In genomic region chr2:170022692-170023091, GRCh38 we compare ENCODE assay signal across 13 cellular contexts.
DNase-seq lines count a peak whose midpoint lies in the region; ATAC-seq lines count a peak whose summit lies in the region.
"Had no signal": no experiment of that assay in that cellular context is flagged by ENCODE, and none has a peak within 500 bp of the region (broad histone marks: within the 10 kb centered on the region; RNA-seq: fewer than 3 reads in every experiment).

No MANE protein-coding gene starts in this region.

- no peak overlapping the region for H4K8ac ChIP-seq in mesenchymal stem cell (ENCODE audit: low read length)

- H3K9me3 ChIP-seq in mesenchymal stem cell (ENCODE audit: control insufficient read depth, low read length): no peaks in the 10 kb centered on the region

- H3K23ac ChIP-seq in mesenchymal stem cell (ENCODE audit: low read length in 2 of 2): no peak overlapping the region

- H3K9ac ChIP-seq in mesenchymal stem cell (ENCODE audit: low read length): no peak overlapping the region

- H3K14ac ChIP-seq in mesenchymal stem cell (ENCODE audit: low read length in 2 of 2): no peak overlapping the region

- no peak overlapping the region for H2BK15ac ChIP-seq in mesenchymal stem cell (ENCODE audit: low read depth, poor library complexity, severe bottlenecking)

- no peaks in the 10 kb centered on the region for H3K36me3 ChIP-seq in mesenchymal stem cell (ENCODE audit: control insufficient read depth in 1 of 2, insufficient read depth in 2 of 2, low read depth in 1 of 2, low read length in 2 of 2)

- H3K4ac ChIP-seq in mesenchymal stem cell (ENCODE audit: low read depth in 1 of 2, low read length in 2 of 2): no peak overlapping the region

- no peak overlapping the region for H2AK5ac ChIP-seq in mesenchymal stem cell (ENCODE audit: low read length, severe bottlenecking)

- H3K4me3 ChIP-seq in mesenchymal stem cell (ENCODE audit: insufficient read depth in 1 of 2, low read depth in 1 of 2, low read length in 2 of 2): no peak overlapping the region

- no peak overlapping the region for H3K4me2 ChIP-seq in mesenchymal stem cell (ENCODE audit: low read length, poor library complexity, severe bottlenecking)

- no peaks in the 10 kb centered on the region for H3K27me3 ChIP-seq in mesenchymal stem cell (ENCODE audit: control insufficient read depth in 1 of 2, insufficient read depth in 1 of 2, low read length in 2 of 2)

- no peak overlapping the region for H2BK12ac ChIP-seq in mesenchymal stem cell (ENCODE audit: low read length in 2 of 2)

- H3K79me1 ChIP-seq in mesenchymal stem cell (replicated peaks; ENCODE audit: low read length, poor library complexity, severe bottlenecking): no peaks in the 10 kb centered on the region

- no peaks in the 10 kb centered on the region for H3K4me1 ChIP-seq in mesenchymal stem cell (ENCODE audit: control insufficient read depth, insufficient read depth, low read depth, low read length)

- no peak overlapping the region for H3K18ac ChIP-seq in mesenchymal stem cell (ENCODE audit: low read depth in 1 of 2, low read length in 2 of 2)

- ATAC-seq in HG03354 (IDR thresholded peaks at IDR 0.05; ENCODE audit: poor library complexity, severe bottlenecking, unreplicated experiment): no peak

- H3K27ac ChIP-seq in mesenchymal stem cell (ENCODE audit: low read length, poor library complexity, severe bottlenecking): no peak overlapping the region

- no peak overlapping the region for H4K91ac ChIP-seq in mesenchymal stem cell (ENCODE audit: low read length)

- no peak overlapping the region for H2AFZ ChIP-seq in mesenchymal stem cell (ENCODE audit: low read depth, low read length)

- peak; percentile 98 for DNase-seq in DMS53 (lab: John Stamatoyannopoulos, UW)
- DNase-seq in NCI-H1694 treated with DMSO at 0.1 percent for 48 hours (lab: John Stamatoyannopoulos, UW): peak; percentile 99
- DNase-seq in amniotic epithelial cell (ENCODE audit: low read depth): peak; percentile 63
- DNase-seq in mesenchymal stem cell: peak; percentile 80
- DNase-seq in stimulated activated CD4-positive, alpha-beta T cell treated with anti-CD3 and anti-CD28 coated beads, Interleukin-4, amount 100 ng/mL, for 1 hour: no peak
- DNase-seq in cerebellar nuclear complex (lab: John Stamatoyannopoulos, UW): no peak
- DNase-seq in activated CD4-positive, CD25-positive, alpha-beta regulatory T cell (lab: John Stamatoyannopoulos, UW): no peak
- DNase-seq: activated B cell treated with CpG ODN at 0.5 μM for 24 hours; activated gamma-delta T cell; effector CD8-positive, alpha-beta T cell; left cardiac atrium; posterior cingulate gyrus had no signal

- H2BK120ac ChIP-seq in mesenchymal stem cell (ENCODE audit: low read depth, low read length): no peak overlapping the region

- H2BK5ac ChIP-seq in mesenchymal stem cell (ENCODE audit: low read depth, low read length, poor library complexity, severe bottlenecking): no peak overlapping the region

Comparison
In these comparisons a context has a peak if more than half of its experiments do, and no peak if none do; other contexts are left out.
1. DNase-seq: peak in DMS53 (single experiment), NCI-H1694 treated with DMSO at 0.1 percent for 48 hours (single experiment), amniotic epithelial cell (single experiment) and mesenchymal stem cell (single experiment); none in stimulated activated CD4-positive, alpha-beta T cell treated with anti-CD3 and anti-CD28 coated beads, Interleukin-4, amount 100 ng/mL, for 1 hour (single experiment), cerebellar nuclear complex (0 of 2) and activated CD4-positive, CD25-positive, alpha-beta regulatory T cell (0 of 4).